Comparison of ENCODE assay signal across 24 cellular contexts in genomic region chr17:19567216-19568015, GRCh38. TPM values are rescaled to one million over a fixed set of nuclear protein-coding genes. Genes with fewer than 3 reads are reported as not detected.
"Had no signal": no experiment of that assay in that cellular context is flagged by ENCODE, and none has a peak within 500 bp of the region (broad histone marks: within the 10 kb centered on the region; RNA-seq: fewer than 3 reads in every experiment).

No MANE protein-coding gene starts in this region.

- H3K4me1 ChIP-seq: lower lobe of right lung, tibial artery had no signal

- H3K9me3 ChIP-seq: lower lobe of right lung, mucosa of descending colon, ovary, tibial artery had no signal

- H3K27ac ChIP-seq: lower lobe of right lung, ovary, tibial artery had no signal

- H3K36me3 Mint-ChIP-seq: activated naive CD4-positive, alpha-beta T cell treated with anti-CD3 and anti-CD28 coated beads, Interleukin-2, amount 50 U/mL, for 72 hours; brain; immature natural killer cell; naive B cell; stimulated activated effector memory CD8-positive, alpha-beta T cell treated with anti-CD3 and anti-CD28 coated beads, Interleukin-12 subunit alpha, Interleukin-12 subunit beta, amount 100 ng/mL, for 72 hours had no signal

- H3K4me1 Mint-ChIP-seq: brain; immature natural killer cell; stimulated activated effector memory CD8-positive, alpha-beta T cell treated with anti-CD3 and anti-CD28 coated beads, Interleukin-12 subunit alpha, Interleukin-12 subunit beta, amount 100 ng/mL, for 72 hours; stimulated activated naive CD8-positive, alpha-beta T cell treated with anti-CD3 and anti-CD28 coated beads, Interleukin-15, amount 100 ng/mL, for 72 hours had no signal

- H3K4me3 Mint-ChIP-seq: brain; dendritic cell treated with granulocyte-macrophage colony-stimulating factor and Interleukin-4, amounts not matched to agents 40 ng/mL and 50 ng/mL, for 4 days; immature natural killer cell; naive B cell; stimulated activated effector memory CD8-positive, alpha-beta T cell treated with anti-CD3 and anti-CD28 coated beads, Interleukin-12 subunit alpha, Interleukin-12 subunit beta, amount 100 ng/mL, for 72 hours; stimulated activated naive CD8-positive, alpha-beta T cell treated with anti-CD3 and anti-CD28 coated beads, Interleukin-15, amount 100 ng/mL, for 72 hours had no signal

- H3K27me3 Mint-ChIP-seq: brain; dendritic cell treated with granulocyte-macrophage colony-stimulating factor and Interleukin-4, amounts not matched to agents 40 ng/mL and 50 ng/mL, for 4 days had no signal

- H3K27me3 ChIP-seq: ovary, tibial artery had no signal

- H3K36me3 ChIP-seq: lower lobe of right lung, ovary had no signal

- FAIRE-seq: small intestine had no signal

- H3K4me3 ChIP-seq: lower lobe of right lung, mucosa of descending colon, ovary, tibial artery had no signal

- H3K9me3 Mint-ChIP-seq: activated naive CD4-positive, alpha-beta T cell treated with anti-CD3 and anti-CD28 coated beads, Interleukin-2, amount 50 U/mL, for 72 hours; brain; dendritic cell treated with granulocyte-macrophage colony-stimulating factor and Interleukin-4, amounts not matched to agents 40 ng/mL and 50 ng/mL, for 4 days; immature natural killer cell; stimulated activated effector memory CD8-positive, alpha-beta T cell treated with anti-CD3 and anti-CD28 coated beads, Interleukin-12 subunit alpha, Interleukin-12 subunit beta, amount 100 ng/mL, for 72 hours; stimulated activated naive CD8-positive, alpha-beta T cell treated with anti-CD3 and anti-CD28 coated beads, Interleukin-15, amount 100 ng/mL, for 72 hours had no signal

- DNase-seq: activated CD4-positive, alpha-beta T cell treated with anti-CD3 and anti-CD28 coated beads, Interleukin-2, amount 50 U/mL, for 1 hour; activated CD4-positive, CD25-positive, alpha-beta regulatory T cell treated with anti-CD3 and anti-CD28 coated beads, Interleukin-2, amount 50 U/mL, for 72 hours; activated T-cell treated with anti-CD3 and anti-CD28 coated beads, Interleukin-2, amount 50 U/mL, for 1 hour; aorta; effector CD4-positive, alpha-beta T cell; erythroblast; foreskin fibroblast; immature natural killer cell; lower lobe of right lung; mesendoderm; mucosa of descending colon; naive B cell; ovary; small intestine; stimulated activated CD4-positive, alpha-beta T cell treated with anti-CD3 and anti-CD28 coated beads, Interleukin-2, amount 100 ng/mL, for 24 hours; stimulated activated naive CD8-positive, alpha-beta T cell treated with anti-CD3 and anti-CD28 coated beads, Interleukin-15, amount 100 ng/mL, for 72 hours; tibial artery had no signal

- ATAC-seq: activated naive CD4-positive, alpha-beta T cell treated with anti-CD3 and anti-CD28 coated beads, Interleukin-2, amount 50 U/mL, for 72 hours; left lobe of liver; lower lobe of right lung; mucosa of descending colon; sciatic nerve; stimulated activated effector memory CD8-positive, alpha-beta T cell treated with anti-CD3 and anti-CD28 coated beads, Interleukin-12 subunit alpha, Interleukin-12 subunit beta, amount 100 ng/mL, for 72 hours; stimulated activated naive CD8-positive, alpha-beta T cell treated with anti-CD3 and anti-CD28 coated beads, Interleukin-15, amount 100 ng/mL, for 72 hours had no signal

- H3K27ac Mint-ChIP-seq: activated naive CD4-positive, alpha-beta T cell treated with anti-CD3 and anti-CD28 coated beads, Interleukin-2, amount 50 U/mL, for 72 hours; brain; dendritic cell treated with granulocyte-macrophage colony-stimulating factor and Interleukin-4, amounts not matched to agents 40 ng/mL and 50 ng/mL, for 4 days; immature natural killer cell; naive B cell; stimulated activated effector memory CD8-positive, alpha-beta T cell treated with anti-CD3 and anti-CD28 coated beads, Interleukin-12 subunit alpha, Interleukin-12 subunit beta, amount 100 ng/mL, for 72 hours had no signal

RNA-seq across cellular contexts. Expression of gene SLC47A1, which starts 33.8 kb away (rescaled TPM):
- total RNA-seq: T-helper 2 cell treated with Interferon-gamma antibody and Interleukin-4, amounts not matched to agents 100 ng/mL and 5 ng/mL, for 36 hours had no signal
